Comparison of ENCODE assay signal across 20 cellular contexts in the genomic region with DNA sequence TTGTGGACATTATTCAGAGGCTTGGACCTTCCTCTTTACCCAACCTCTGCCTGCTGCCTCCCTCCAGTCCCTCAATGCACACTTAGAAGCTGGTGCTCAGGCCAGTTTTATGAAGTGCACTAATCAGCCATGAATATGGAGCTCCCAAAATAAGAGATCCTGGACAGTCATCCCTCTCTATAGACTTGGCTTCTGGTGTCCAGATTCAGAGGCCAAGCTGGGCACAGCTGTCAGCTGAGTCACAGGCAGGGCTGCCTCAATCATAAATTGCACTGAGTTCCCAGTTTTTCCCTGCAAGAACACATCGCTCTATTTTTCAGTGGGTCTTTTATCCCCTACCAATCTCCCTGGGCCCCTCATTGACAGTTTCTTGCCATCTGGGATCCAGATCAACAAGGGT.
A peak's percentile ranks its signal among the peaks of the same experiment; 100 is the strongest.
DNase-seq lines count a peak whose midpoint lies in the region; ATAC-seq and TF ChIP-seq lines count a peak whose summit lies in the region.
"Had no signal": no experiment of that assay in that cellular context is flagged by ENCODE, and none has a peak within 500 bp of the region (broad histone marks: within the 10 kb centered on the region; RNA-seq: fewer than 3 reads in every experiment).

No MANE protein-coding gene starts in this region.

- H4K8ac ChIP-seq in mesenchymal stem cell (ENCODE audit: low read length) = no peak overlapping the region

- no peak overlapping the region for H4K91ac ChIP-seq in mesenchymal stem cell (ENCODE audit: low read length)

- H3K4me3 ChIP-seq in heart right ventricle (no peak overlapping the region), mesenchymal stem cell (ENCODE audit: insufficient read depth in 1 of 2, low read depth in 1 of 2, low read length in 2 of 2) (no peak overlapping the region), gastrocnemius medialis (no peak overlapping the region), WERI-Rb-1 (ENCODE audit: low read depth, low read length) (no peak overlapping the region)
- H3K4me3 ChIP-seq: A549, K562 had no signal

- peaks cover 65% of the 10 kb centered on the region for H3K4me1 Mint-ChIP-seq in brain
- H3K4me1 Mint-ChIP-seq: B cell had no signal

- no peak overlapping the region for H3K27ac ChIP-seq in heart right ventricle
- H3K27ac ChIP-seq in mesenchymal stem cell (ENCODE audit: low read length, poor library complexity, severe bottlenecking) = no peak overlapping the region
- H3K27ac ChIP-seq in gastrocnemius medialis = peak overlapping the region in 1 of 4 donors; percentile 11
- no peak overlapping the region for H3K27ac ChIP-seq in WERI-Rb-1
- H3K27ac ChIP-seq: A549, HL-60 had no signal

- H3K4ac ChIP-seq in mesenchymal stem cell (ENCODE audit: low read depth in 1 of 2, low read length in 2 of 2) = no peak overlapping the region

- H3K4me1 ChIP-seq in heart right ventricle (peaks cover 0 to 21% (median 4%) of the 10 kb centered on the region in 9 donors), mesenchymal stem cell (ENCODE audit: control insufficient read depth, insufficient read depth, low read depth, low read length) (peaks cover 14% of the 10 kb centered on the region), gastrocnemius medialis (peaks cover 0 to 3% of the 10 kb centered on the region in 2 donors)
- H3K4me1 ChIP-seq: A549 had no signal

- no peak overlapping the region for H3K18ac ChIP-seq in mesenchymal stem cell (ENCODE audit: low read depth in 1 of 2, low read length in 2 of 2)

- peaks cover 0 to 9% (median 0%) of the 10 kb centered on the region in 5 experiments for H3K9me3 Mint-ChIP-seq in brain
- H3K9me3 Mint-ChIP-seq: CD4-positive, alpha-beta T cell had no signal

- in situ Hi-C loops in gastrocnemius medialis (cut with MboI; ENCODE audit: low sequenced_read_pairs in 4 of 4) = no loop called here

- intact Hi-C loops in heart right ventricle (cut with DNase I) = no loop called here
- intact Hi-C loops in cardiac septum (cut with DNase I) = no loop called here
- intact Hi-C loops in gastrocnemius medialis (cut with DNase I; ENCODE audit: low total_unique reads) = loop anchor here (2.0 kb wide), 1 partner anchor 43 kb away; no protein-coding TSS in a partner anchor

- peaks cover 12% of the 10 kb centered on the region for H3K27me3 Mint-ChIP-seq in brain

- no peak overlapping the region for H2BK120ac ChIP-seq in mesenchymal stem cell (ENCODE audit: low read depth, low read length)

- H3K27ac Mint-ChIP-seq in brain = peak overlapping the region; percentile 33 to 88 (median 80)
- H3K27ac Mint-ChIP-seq: B cell; CD4-positive, alpha-beta T cell had no signal

- H2AFZ ChIP-seq in mesenchymal stem cell (ENCODE audit: low read depth, low read length) = no peak overlapping the region

- H3K4me2 ChIP-seq in mesenchymal stem cell (ENCODE audit: low read length, poor library complexity, severe bottlenecking) = no peak overlapping the region
- H3K4me2 ChIP-seq: A549 had no signal

- ATAC-seq in heart right ventricle (peak in 7 of 8 donors; percentile 13 to 68 (median 57)), gastrocnemius medialis (peak; percentile 71 to 75), HG03460 (IDR thresholded peaks at IDR 0.05; ENCODE audit: unreplicated experiment) (no peak)
- ATAC-seq: A549, K562 had no signal

- no peaks in the 10 kb centered on the region for H3K36me3 Mint-ChIP-seq in brain

- no peak overlapping the region for H2BK5ac ChIP-seq in mesenchymal stem cell (ENCODE audit: low read depth, low read length, poor library complexity, severe bottlenecking)

- DNase-seq in heart right ventricle (no peak), cardiac septum (ENCODE audit: low spot score) (no peak), mesenchymal stem cell (peak; percentile 33), gastrocnemius medialis (peak in 1 of 2 donors; percentile 33), WERI-Rb-1 (no peak), GM20000 (ENCODE audit: low spot score) (no peak)
- DNase-seq: CD4-positive, alpha-beta T cell; DMS79 treated with DMSO at 0.1 percent for 48 hours; GDM1; GOT3; NCI-H1105; NCI-H187; NCI-H2171; NCI-H510A had no signal

- H3K36me3 ChIP-seq in heart right ventricle (no peaks in the 10 kb centered on the region), mesenchymal stem cell (ENCODE audit: control insufficient read depth in 1 of 2, insufficient read depth in 2 of 2, low read depth in 1 of 2, low read length in 2 of 2) (peaks cover 0 to 6% of the 10 kb centered on the region in 2 experiments), gastrocnemius medialis (no peaks in the 10 kb centered on the region), WERI-Rb-1 (no peaks in the 10 kb centered on the region)

- no peak overlapping the region for H3K9ac ChIP-seq in mesenchymal stem cell (ENCODE audit: low read length)

- H3K4me3 Mint-ChIP-seq in brain = peak overlapping the region in 1 of 5 experiments; percentile 23
- H3K4me3 Mint-ChIP-seq: B cell; CD4-positive, alpha-beta T cell had no signal

- H3K27me3 ChIP-seq in heart right ventricle (peaks cover 0 to 28% (median 0%) of the 10 kb centered on the region in 7 donors), mesenchymal stem cell (ENCODE audit: control insufficient read depth in 1 of 2, insufficient read depth in 1 of 2, low read length in 2 of 2) (peaks cover 0 to 12% of the 10 kb centered on the region in 2 experiments), gastrocnemius medialis (peaks cover 0 to under 1% (median 0%) of the 10 kb centered on the region in 3 donors), WERI-Rb-1 (ENCODE audit: insufficient read depth, low read depth, severe bottlenecking) (no peaks in the 10 kb centered on the region)

- H3K23ac ChIP-seq in mesenchymal stem cell (ENCODE audit: low read length in 2 of 2) = no peak overlapping the region

- no peak overlapping the region for H2AK5ac ChIP-seq in mesenchymal stem cell (ENCODE audit: low read length, severe bottlenecking)

- TF ChIP-seq CTCF in heart right ventricle (IDR thresholded peaks at IDR 0.05) = no peak
- TF ChIP-seq CTCF in brain (conservative IDR thresholded peaks at IDR 0.05) = no peak
- no peak for TF ChIP-seq CTCF in gastrocnemius medialis (IDR thresholded peaks at IDR 0.05 in 4 of 5, conservative IDR thresholded peaks at IDR 0.05 in 1 of 5)
- no peak for TF ChIP-seq CTCF in WERI-Rb-1 (IDR thresholded peaks at IDR 0.05; ENCODE audit: low read depth, low read length)
- TF ChIP-seq CTCF in GM20000 (IDR thresholded peaks at IDR 0.05; ENCODE audit: extremely low read depth, missing control alignments) = no peak

- no peak overlapping the region for H2BK12ac ChIP-seq in mesenchymal stem cell (ENCODE audit: low read length in 2 of 2)

- 83 to 94% methylated on average over 1 of the region's 1 CpG for WGBS in heart right ventricle, 2 donors
- 86% methylated on average over 1 of the region's 1 CpG for WGBS in mesenchymal stem cell

- peaks cover 2% of the 10 kb centered on the region for H3K79me1 ChIP-seq in mesenchymal stem cell (replicated peaks; ENCODE audit: low read length, poor library complexity, severe bottlenecking)

- no peak overlapping the region for H2BK15ac ChIP-seq in mesenchymal stem cell (ENCODE audit: low read depth, poor library complexity, severe bottlenecking)

- TF ChIP-seq POLR2A in gastrocnemius medialis (IDR thresholded peaks at IDR 0.05) = no peak

- H3K9me3 ChIP-seq in heart right ventricle (no peaks in the 10 kb centered on the region), mesenchymal stem cell (ENCODE audit: control insufficient read depth, low read length) (no peaks in the 10 kb centered on the region), gastrocnemius medialis (no peaks in the 10 kb centered on the region), WERI-Rb-1 (ENCODE audit: severe bottlenecking) (no peaks in the 10 kb centered on the region)
- H3K9me3 ChIP-seq: A549 had no signal

- H3K14ac ChIP-seq in mesenchymal stem cell (ENCODE audit: low read length in 2 of 2) = no peak overlapping the region
